Comparison of ENCODE assay signal across 8 cellular contexts in genomic region chr10:114821915-114822770, GRCh38. TPM values are rescaled to one million over a fixed set of nuclear protein-coding genes. Genes with fewer than 3 reads are reported as not detected.
DNase-seq lines count a peak whose midpoint lies in the region; ATAC-seq and TF ChIP-seq lines count a peak whose summit lies in the region.

No MANE protein-coding gene starts in this region.

- peak; percentile 41 for DNase-seq in HT1080 (ENCODE audit: low read depth)
- DNase-seq in dermis blood vessel endothelial cell = peak; percentile 56
- DNase-seq in right lobe of liver = peak; percentile 41 to 64 (median 63)
- DNase-seq in stimulated activated CD8-positive, alpha-beta memory T cell treated with anti-CD3 and anti-CD28 coated beads, Interleukin-15, amount 100 ng/mL, for 24 hours (ENCODE audit: low read depth) = peak; percentile 24
- no peak for DNase-seq in EL

- H3K4me1 ChIP-seq in ES-I3 (ENCODE audit: insufficient read depth, low read length) = no peaks in the 10 kb centered on the region
- peaks cover 0 to 49% (median 17%) of the 10 kb centered on the region in 4 donors for H3K4me1 ChIP-seq in right lobe of liver

- intact Hi-C loops in right lobe of liver (cut with DNase I) = no loop called here

- H3K27ac ChIP-seq in VCaP (peak overlapping the region; percentile 90), right lobe of liver (peak overlapping the region; percentile 93 to 98 (median 98))

- whole genome bisulfite sequencing in right lobe of liver (ENCODE audit: insufficient coverage, low coverage, low lambda C conversion rate, missing lambda C conversion rate) = 2% methylated on average over 13 of the region's 79 CpGs

- peak overlapping the region; percentile 98 for H3K9ac ChIP-seq in ES-I3 (ENCODE audit: low read depth, low read length)

- peak; percentile 0 for TF ChIP-seq POLR2A in right lobe of liver (IDR thresholded peaks at IDR 0.05)

- H3K27me3 ChIP-seq in right lobe of liver = no peaks in the 10 kb centered on the region

- H3K36me3 ChIP-seq in ES-I3 (ENCODE audit: insufficient read depth, low read length) = no peaks in the 10 kb centered on the region
- no peaks in the 10 kb centered on the region for H3K36me3 ChIP-seq in right lobe of liver

- H3K9me3 ChIP-seq in ES-I3 (ENCODE audit: control insufficient read depth, insufficient read depth, low read length) (peaks cover 3% of the 10 kb centered on the region; the same call in 1 of the 2 replicates), right lobe of liver (no peaks in the 10 kb centered on the region)

- peak overlapping the region; percentile 49 to 85 (median 82) for H3K4me3 ChIP-seq in right lobe of liver

- TF ChIP-seq CTCF in VCaP (conservative IDR thresholded peaks at IDR 0.05) (peak; percentile 61), right lobe of liver (IDR thresholded peaks at IDR 0.05) (no peak)

- ATAC-seq in GM21423 (IDR thresholded peaks at IDR 0.05; ENCODE audit: unreplicated experiment) = peak; percentile 35
- peak; percentile 50 to 58 (median 54) for ATAC-seq in right lobe of liver

RNA-seq across cellular contexts. Expression of gene FHIP2A, which starts 0.6 kb away (rescaled TPM):
- total RNA-seq in HT1080 (2014; rRNA removed; shearing (Covaris generic)) = 3.5 and 8.5 TPM in 2 replicates
- 8.1 and 11.0 TPM in 2 replicates for polyA plus RNA-seq in HT1080 (2015; cell fraction: cytosol; rRNA removed)
- polyA plus RNA-seq in HT1080 (2015; cell fraction: nucleus; rRNA removed) = 30.5 and 37.2 TPM in 2 replicates
- total RNA-seq in dermis blood vessel endothelial cell (34.9 and 44.5 TPM in 2 replicates), right lobe of liver (10 to 100 TPM; 17.4 to 22.8 (median 21.7) TPM)
